ENCODE assay signal across 25 cellular contexts in the genomic region with DNA sequence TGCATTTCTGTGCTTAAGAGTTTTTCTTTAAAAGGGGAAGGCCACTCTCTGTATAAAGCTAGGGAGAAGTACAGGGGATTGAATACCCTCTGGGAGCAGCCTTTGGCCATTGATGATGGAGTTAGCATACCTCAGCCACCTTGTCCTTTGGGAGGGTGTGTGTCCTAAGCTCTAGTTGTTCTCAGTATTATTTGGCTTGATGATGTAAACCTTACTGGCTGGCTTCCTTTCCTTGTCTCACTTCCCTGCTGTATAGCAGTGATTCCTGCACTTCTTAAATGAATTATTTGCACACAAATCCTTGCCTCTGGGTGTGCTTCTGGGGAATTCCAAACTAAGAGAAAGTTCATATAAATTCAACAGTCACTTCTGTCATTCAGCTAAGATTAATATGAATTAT.
A peak's percentile ranks its signal among the peaks of the same experiment; 100 is the strongest.
DNase-seq lines count a peak whose midpoint lies in the region; ATAC-seq, FAIRE-seq and TF ChIP-seq lines count a peak whose summit lies in the region.
"Had no signal": no experiment of that assay in that cellular context is flagged by ENCODE, and none has a peak within 500 bp of the region (broad histone marks: within the 10 kb centered on the region; RNA-seq: fewer than 3 reads in every experiment).

No MANE protein-coding gene starts in this region.

- no peaks in the 10 kb centered on the region for H3K27me3 ChIP-seq in H1 (replicated peaks in 1 of 4; ENCODE audit: control insufficient read depth in 3 of 4, extremely low read depth in 1 of 4, insufficient read depth in 3 of 4, low read length in 3 of 4)
- H3K27me3 ChIP-seq: BLaER1 had no signal

- no peak for TF ChIP-seq EP300 in H1 (IDR thresholded peaks at IDR 0.05; ENCODE audit: borderline replicate concordance in 1 of 2, low read depth in 2 of 2, low read length in 2 of 2)

- no peak overlapping the region for H4K8ac ChIP-seq in H1 (ENCODE audit: extremely low read depth, insufficient read depth, low read length)

- H2BK12ac ChIP-seq in H1 (ENCODE audit: low read depth, low read length), result no peak overlapping the region

- H3K36me3 ChIP-seq in H1 (ENCODE audit: control insufficient read depth in 2 of 4, insufficient read depth in 4 of 4, low read length in 3 of 4), result no peaks in the 10 kb centered on the region
- H3K36me3 ChIP-seq: BLaER1 had no signal

- H3K9me3 ChIP-seq in H1 (ENCODE audit: insufficient read depth in 2 of 2, low read depth in 1 of 2, low read length in 1 of 2), result no peaks in the 10 kb centered on the region
- H3K9me3 ChIP-seq: BLaER1, Caco-2 had no signal

- CTCF ChIA-PET in H1 (lab: Charles Lee; ENCODE audit: partially characterized antibody), result interaction anchor here (0.9 to 2.5 kb wide), 5 partner anchors 9 to 145 kb away, joined by 3 to 18 read pairs (median 5); no protein-coding TSS in a partner anchor

- no peak overlapping the region for H4K91ac ChIP-seq in H1 (replicated peaks; ENCODE audit: insufficient read length, low read length)

- FAIRE-seq in GM12891 (lab: Jason Lieb, UNC), result peak; percentile 28
- FAIRE-seq in H1 (lab: Jason Lieb, UNC), result no peak

- no peak overlapping the region for H3K9ac ChIP-seq in H1 (replicated peaks in 1 of 4; ENCODE audit: extremely low read depth in 1 of 4, low read depth in 3 of 4, low read length in 3 of 4)
- H3K9ac ChIP-seq: BLaER1, KMS-11 had no signal

- TF ChIP-seq CTCF in H1 (IDR thresholded peaks at IDR 0.05; ENCODE audit: control extremely low read depth in 1 of 3, insufficient read depth in 1 of 3, low read depth in 1 of 3, low read length in 3 of 3) (no peak), foreskin fibroblast (IDR thresholded peaks at IDR 0.05; ENCODE audit: low read depth, low read length) (no peak)

- no peak overlapping the region for H2BK20ac ChIP-seq in H1 (ENCODE audit: low read length)

- H2BK15ac ChIP-seq in H1 (ENCODE audit: low read length), result peak overlapping the region; percentile 63; the same call in 1 of the 2 replicates

- DNase-seq in GM12891 (ENCODE audit: insufficient read length, low spot score) (no peak), H1 (ENCODE audit: low read depth in 1 of 2, low spot score in 2 of 2) (no peak), NCI-H2029 treated with DMSO at 0.1 percent for 48 hours (lab: John Stamatoyannopoulos, UW) (no peak), foreskin fibroblast (no peak), NCI-H446 (lab: John Stamatoyannopoulos, UW) (no peak)
- DNase-seq: ACHN; Caco-2; CD4-positive, alpha-beta memory T cell; DMS 273 treated with DMSO at 0.1 percent for 48 hours; DND-41; GOT3; IMR-90; NCI-H1105; NCI-H2081; NCI-H2171; NCI-H345; NCI-H524 treated with DMSO at 0.1 percent for 48 hours; T1000 had no signal

- no peak overlapping the region for H3K23ac ChIP-seq in H1 (ENCODE audit: insufficient read length)

- H2AK5ac ChIP-seq in H1 (ENCODE audit: low read depth, low read length), result no peak overlapping the region

- H4K5ac ChIP-seq in H1 (ENCODE audit: insufficient read length, low read depth, low read length), result no peak overlapping the region

- no peaks in the 10 kb centered on the region for H3K79me2 ChIP-seq in H1 (ENCODE audit: control insufficient read depth in 1 of 2, insufficient read depth in 2 of 2, low read length in 2 of 2)

- no peak overlapping the region for H3K56ac ChIP-seq in H1 (replicated peaks; ENCODE audit: insufficient read length, low read depth, low read length)

- H3K4me3 ChIP-seq in H1 (ENCODE audit: extremely low read depth in 1 of 4, insufficient read depth in 2 of 4, low read depth in 3 of 4, low read length in 4 of 4) (no peak overlapping the region), foreskin fibroblast (ENCODE audit: low read depth in 1 of 2, low read length in 2 of 2) (no peak overlapping the region)
- H3K4me3 ChIP-seq: BLaER1 had no signal

- peaks cover 0 to 4% (median 1%) of the 10 kb centered on the region in 4 experiments; a peak in 2 of 7 replicates for H3K4me1 ChIP-seq in H1 (replicated peaks in 1 of 4; ENCODE audit: control insufficient read depth in 3 of 4, insufficient read depth in 4 of 4, low read length in 3 of 4)
- H3K4me1 ChIP-seq: BLaER1, Caco-2 had no signal

- no peak overlapping the region for H2BK5ac ChIP-seq in H1 (ENCODE audit: low read depth, low read length)

- no peaks in the 10 kb centered on the region for H3K23me2 ChIP-seq in H1 (ENCODE audit: low read depth, low read length)

- ATAC-seq in GM19351 (IDR thresholded peaks at IDR 0.05; ENCODE audit: unreplicated experiment) (peak; percentile 27), HG02852 (IDR thresholded peaks at IDR 0.05; ENCODE audit: unreplicated experiment) (peak; percentile 23), HG02981 (IDR thresholded peaks at IDR 0.05; ENCODE audit: unreplicated experiment) (no peak)
- ATAC-seq: Right ventricle myocardium inferior had no signal

- no peaks in the 10 kb centered on the region for H4K20me1 ChIP-seq in H1 (replicated peaks in 1 of 2; ENCODE audit: control insufficient read depth in 1 of 2, insufficient read depth in 2 of 2, low read length in 2 of 2)
- H4K20me1 ChIP-seq: BLaER1 had no signal

- no peak overlapping the region for H2AFZ ChIP-seq in H1 (ENCODE audit: low read length)

- H2BK120ac ChIP-seq in H1 (replicated peaks; ENCODE audit: low read depth, low read length), result no peak overlapping the region

- H3K14ac ChIP-seq in H1 (ENCODE audit: insufficient read length), result no peak overlapping the region

- no peak overlapping the region for H3K27ac ChIP-seq in H1 (ENCODE audit: low read depth, low read length)
- H3K27ac ChIP-seq: 22Rv1, BLaER1, KMS-11 had no signal

- H3K4ac ChIP-seq in H1 (replicated peaks; ENCODE audit: insufficient read length, low read depth, low read length), result no peak overlapping the region

- TF ChIP-seq POLR2A in GM12891 (IDR thresholded peaks at IDR 0.05; ENCODE audit: low read depth, low read length) (no peak), H1 (IDR thresholded peaks at IDR 0.05; ENCODE audit: control extremely low read depth in 1 of 2, low read depth in 2 of 2, low read length in 2 of 2) (no peak)

- H3K79me1 ChIP-seq in H1 (ENCODE audit: low read depth, low read length), result no peaks in the 10 kb centered on the region

- no peak overlapping the region for H3K4me2 ChIP-seq in H1 (ENCODE audit: insufficient read depth in 1 of 2, low read depth in 2 of 2, low read length in 2 of 2)
- H3K4me2 ChIP-seq: BLaER1, KMS-11 had no signal

- no peak for TF ChIP-seq RAD21 in H1 (IDR thresholded peaks at IDR 0.05 in 1 of 2, conservative IDR thresholded peaks at IDR 0.05 in 1 of 2; ENCODE audit: low read depth in 2 of 2, low read length in 2 of 2)

- POLR2A ChIA-PET in H1 (lab: Charles Lee; ENCODE audit: partially characterized antibody), result no interaction called here

- H3K18ac ChIP-seq in H1 (ENCODE audit: extremely low read depth, low read length), result no peak overlapping the region

TF ChIP-seq in GM12891, 5 proteins besides CTCF, POLR2A, EP300 and RAD21:
- TF ChIP-seq TAF1 (IDR thresholded peaks at IDR 0.05; ENCODE audit: low read depth, low read length) (no peak), SPI1 (IDR thresholded peaks at IDR 0.05; ENCODE audit: low read depth, low read length) (peak; percentile 67)

TF ChIP-seq in H1, 55 proteins besides CTCF, POLR2A, EP300 and RAD21:
- TF ChIP-seq, protein P1, sequence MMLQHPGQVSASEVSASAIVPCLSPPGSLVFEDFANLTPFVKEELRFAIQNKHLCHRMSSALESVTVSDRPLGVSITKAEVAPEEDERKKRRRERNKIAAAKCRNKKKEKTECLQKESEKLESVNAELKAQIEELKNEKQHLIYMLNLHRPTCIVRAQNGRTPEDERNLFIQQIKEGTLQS (IDR thresholded peaks at IDR 0.05; ENCODE audit: insufficient read depth, low read depth, low read length), result no peak
- no peak for TF ChIP-seq BACH1 (IDR thresholded peaks at IDR 0.05; ENCODE audit: low read length)
- TF ChIP-seq CEBPB (IDR thresholded peaks at IDR 0.05; ENCODE audit: low read depth, low read length), result no peak
- TF ChIP-seq JUND (IDR thresholded peaks at IDR 0.05; ENCODE audit: low read length), result no peak
TF ChIP-seq in H1: peak in this region for 0.
